Comparison of ENCODE assay signal across 8 cellular contexts in the genomic region with DNA sequence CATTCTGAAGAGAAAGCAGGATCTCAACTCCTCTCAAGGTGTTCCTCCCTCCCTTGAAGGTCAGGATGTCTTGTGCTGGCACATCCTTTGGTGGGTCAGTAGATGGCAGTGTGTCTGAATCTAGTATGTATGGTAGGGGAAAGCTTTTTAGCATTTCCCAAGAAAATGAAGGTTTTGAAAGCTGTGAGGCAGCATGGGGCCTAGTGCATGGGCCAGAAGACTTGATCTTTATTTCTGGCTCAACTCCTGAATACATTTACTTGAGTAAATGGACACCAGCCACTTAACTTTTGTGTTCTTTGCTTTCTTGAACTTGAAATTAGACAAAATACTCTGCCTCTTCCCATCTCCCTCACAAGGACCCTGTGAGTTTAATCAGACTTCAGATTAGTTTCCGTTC.
A peak's percentile ranks its signal among the peaks of the same experiment; 100 is the strongest.
DNase-seq lines count a peak whose midpoint lies in the region; ATAC-seq and TF ChIP-seq lines count a peak whose summit lies in the region.

No MANE protein-coding gene starts in this region.

- DNase-seq in activated gamma-delta T cell treated with Interleukin-2 at 50 U/mL for 16 hours, result peak; percentile 26
- no peak for DNase-seq in activated gamma-delta T cell (lab: John Stamatoyannopoulos, UW)
- DNase-seq in NAMALWA (ENCODE audit: low spot score), result peak; percentile 44
- DNase-seq in activated B cell treated with CpG ODN at 0.5 μM for 24 hours, result no peak
- peak in 3 of 10 donors; percentile 18 to 37 (median 29) for DNase-seq in dorsolateral prefrontal cortex
- DNase-seq in memory B cell (ENCODE audit: low spot score in 2 of 2), result peak; percentile 20 to 30

- H3K27me3 ChIP-seq in dorsolateral prefrontal cortex, result no peaks in the 10 kb centered on the region

- POLR2A ChIA-PET in activated B cell treated with CpG ODN at 0.5 μM for 24 hours (lab: Charles Lee), result no interaction called here

- H3K4me1 Mint-ChIP-seq in activated B cell treated with CpG ODN at 0.5 μM for 24 hours (no peaks in the 10 kb centered on the region), memory B cell (peaks cover 2% of the 10 kb centered on the region)
- peaks cover 21% of the 10 kb centered on the region for H3K4me1 Mint-ChIP-seq in stimulated activated naive CD8-positive, alpha-beta T cell treated with anti-CD3 and anti-CD28 coated beads, Interleukin-15, Interleukin-2, amounts not matched to agents 100 ng/mL and 50 ng/mL, for 24 hours (ENCODE audit: low read depth)

- CTCF ChIA-PET in activated B cell treated with CpG ODN at 0.5 μM for 24 hours (lab: Charles Lee), result interaction anchor here (0.7 to 1.9 kb wide), 4 partner anchors 16 to 1253 kb away, joined by 3 to 9 read pairs (median 6); no protein-coding TSS in a partner anchor

- intact Hi-C loops in activated B cell treated with CpG ODN at 0.5 μM for 24 hours (cut with micrococcal nuclease), result loop anchor here (1.0 to 2.0 kb wide), 3 partner anchors 338 to 927 kb away; no protein-coding TSS in a partner anchor
- intact Hi-C loops in dorsolateral prefrontal cortex (cut with DNase I), result loop anchor here in 1 of 2 donors (5.0 kb wide), 1 partner anchor 1253 kb away; no protein-coding TSS in a partner anchor

- no peak overlapping the region for H3K4me3 Mint-ChIP-seq in activated B cell treated with CpG ODN at 0.5 μM for 24 hours
- no peak overlapping the region for H3K4me3 Mint-ChIP-seq in memory B cell
- no peak overlapping the region for H3K4me3 Mint-ChIP-seq in stimulated activated naive CD8-positive, alpha-beta T cell treated with anti-CD3 and anti-CD28 coated beads, Interleukin-15, Interleukin-2, amounts not matched to agents 100 ng/mL and 50 ng/mL, for 24 hours

- no peak overlapping the region for H3K27ac Mint-ChIP-seq in activated B cell treated with CpG ODN at 0.5 μM for 24 hours
- no peak overlapping the region for H3K27ac Mint-ChIP-seq in memory B cell
- H3K27ac Mint-ChIP-seq in stimulated activated naive CD8-positive, alpha-beta T cell treated with anti-CD3 and anti-CD28 coated beads, Interleukin-15, Interleukin-2, amounts not matched to agents 100 ng/mL and 50 ng/mL, for 24 hours, result peak overlapping the region; percentile 21

- ATAC-seq in HG02610 (IDR thresholded peaks at IDR 0.05; ENCODE audit: unreplicated experiment) (peak; percentile 74), activated B cell treated with CpG ODN at 0.5 μM for 24 hours (ENCODE audit: low read depth) (peak; percentile 77), memory B cell (ENCODE audit: low read depth) (peak; percentile 88)

- H3K4me3 ChIP-seq in dorsolateral prefrontal cortex, result peak overlapping the region in 13 of 59 donors; percentile 0 to 37 (median 19)

- TF ChIP-seq CTCF in activated B cell treated with CpG ODN at 0.5 μM for 24 hours (IDR thresholded peaks at IDR 0.05) (no peak), dorsolateral prefrontal cortex (IDR thresholded peaks at IDR 0.05 in 54 of 56, conservative IDR thresholded peaks at IDR 0.05 in 2 of 56; ENCODE audit: low read depth in 1 of 56, partially characterized antibody in 56 of 56) (peak in 55 of 56 donors; percentile 52 to 91 (median 76))

- peak overlapping the region in 48 of 59 donors; percentile 0 to 80 (median 50) for H3K27ac ChIP-seq in dorsolateral prefrontal cortex

- H3K36me3 Mint-ChIP-seq in activated B cell treated with CpG ODN at 0.5 μM for 24 hours (ENCODE audit: low read depth) (no peaks in the 10 kb centered on the region), memory B cell (no peaks in the 10 kb centered on the region)
- no peaks in the 10 kb centered on the region for H3K36me3 Mint-ChIP-seq in stimulated activated naive CD8-positive, alpha-beta T cell treated with anti-CD3 and anti-CD28 coated beads, Interleukin-15, Interleukin-2, amounts not matched to agents 100 ng/mL and 50 ng/mL, for 24 hours (ENCODE audit: low read depth)

- H3K27me3 Mint-ChIP-seq in activated B cell treated with CpG ODN at 0.5 μM for 24 hours (peaks cover 2% of the 10 kb centered on the region), memory B cell (peaks cover 1% of the 10 kb centered on the region)
- H3K27me3 Mint-ChIP-seq in stimulated activated naive CD8-positive, alpha-beta T cell treated with anti-CD3 and anti-CD28 coated beads, Interleukin-15, Interleukin-2, amounts not matched to agents 100 ng/mL and 50 ng/mL, for 24 hours, result no peaks in the 10 kb centered on the region

- no peaks in the 10 kb centered on the region for H3K9me3 Mint-ChIP-seq in activated B cell treated with CpG ODN at 0.5 μM for 24 hours
- no peaks in the 10 kb centered on the region for H3K9me3 Mint-ChIP-seq in memory B cell
- H3K9me3 Mint-ChIP-seq in stimulated activated naive CD8-positive, alpha-beta T cell treated with anti-CD3 and anti-CD28 coated beads, Interleukin-15, Interleukin-2, amounts not matched to agents 100 ng/mL and 50 ng/mL, for 24 hours, result no peaks in the 10 kb centered on the region

Comparison
In these comparisons a context has a peak if more than half of its experiments do, and no peak if none do; other contexts are left out.
1. DNase-seq: peak in activated gamma-delta T cell treated with Interleukin-2 at 50 U/mL for 16 hours (single experiment), NAMALWA (single experiment) and memory B cell (2 of 2); none in activated gamma-delta T cell (single experiment) and activated B cell treated with CpG ODN at 0.5 μM for 24 hours (single experiment).
2. Peak in every context shown above with its lines, with median percentiles within 50 percentile points of each other: ATAC-seq.